In the genomic region with DNA sequence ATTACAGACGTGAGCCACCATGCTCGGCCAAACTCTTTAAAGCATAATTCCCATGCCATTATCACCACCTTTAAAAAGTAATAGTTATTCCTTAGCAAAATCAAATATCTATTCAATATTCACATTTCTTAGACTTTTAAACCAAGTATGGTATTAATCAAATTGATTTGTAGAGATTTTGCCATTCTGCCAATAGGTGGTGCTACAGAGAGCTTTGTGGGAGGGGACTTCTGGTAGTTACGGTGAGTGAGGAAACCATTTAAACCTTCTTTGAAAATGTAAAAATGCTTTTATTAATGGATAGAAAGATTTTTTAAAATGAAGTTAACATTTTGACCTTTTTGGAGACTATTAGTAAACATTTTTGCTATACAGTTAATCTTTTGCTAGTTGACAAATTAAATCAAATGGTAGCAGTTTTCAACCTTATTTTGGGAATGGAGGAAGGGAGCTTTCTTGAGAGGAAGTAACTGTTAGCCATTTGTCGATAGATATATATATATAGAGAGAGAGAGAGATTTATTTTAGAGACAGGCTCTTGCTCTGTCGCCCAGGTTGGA, we compare ENCODE assay signal across 8 cellular contexts. TPM values are rescaled to one million over a fixed set of nuclear protein-coding genes. Genes with fewer than 3 reads are reported as not detected.
DNase-seq lines count a peak whose midpoint lies in the region; ATAC-seq, FAIRE-seq and TF ChIP-seq lines count a peak whose summit lies in the region.

No MANE protein-coding gene starts in this region.

- no peaks in the 10 kb centered on the region for H3K27me3 Mint-ChIP-seq in activated CD4-positive, alpha-beta T cell treated with anti-CD3 and anti-CD28 coated beads, Interleukin-2, amount 10 ng/mL, durations not matched to agents 7 days and 5 days

- DNase-seq in AG10803 (ENCODE audit: low read depth) (peak; percentile 26), GM12864 (ENCODE audit: low read depth) (no peak), HPDE6-E6E7 (ENCODE audit: extremely low spot score) (peak; percentile 12)
- DNase-seq in activated CD4-positive, alpha-beta T cell treated with anti-CD3 and anti-CD28 coated beads, Interleukin-2, amount 10 ng/mL, durations not matched to agents 7 days and 5 days = peak; percentile 43

- CTCF ChIA-PET in activated CD4-positive, alpha-beta T cell treated with anti-CD3 and anti-CD28 coated beads, Interleukin-2, amount 10 ng/mL, durations not matched to agents 7 days and 5 days (lab: Charles Lee) = interaction anchor here (0.7 to 2.2 kb wide), 7 partner anchors 11 to 122 kb away, joined by 3 to 10 read pairs (median 3); a partner anchor contains a TSS

- no peaks in the 10 kb centered on the region for H3K9me3 Mint-ChIP-seq in activated CD4-positive, alpha-beta T cell treated with anti-CD3 and anti-CD28 coated beads, Interleukin-2, amount 10 ng/mL, durations not matched to agents 7 days and 5 days

- peak; percentile 5 for FAIRE-seq in islet of Langerhans (lab: Jason Lieb, UNC)

- peaks cover 6% of the 10 kb centered on the region for H3K4me1 Mint-ChIP-seq in activated CD4-positive, alpha-beta T cell treated with anti-CD3 and anti-CD28 coated beads, Interleukin-2, amount 10 ng/mL, durations not matched to agents 7 days and 5 days

- no peak overlapping the region for H3K27ac Mint-ChIP-seq in activated CD4-positive, alpha-beta T cell treated with anti-CD3 and anti-CD28 coated beads, Interleukin-2, amount 10 ng/mL, durations not matched to agents 7 days and 5 days

- TF ChIP-seq CTCF in AG10803 (conservative IDR thresholded peaks at IDR 0.05; ENCODE audit: low read length) (peak; percentile 56), GM12864 (IDR thresholded peaks at IDR 0.05; ENCODE audit: low read depth, low read length, missing control alignments) (peak; percentile 51)

- H3K36me3 Mint-ChIP-seq in activated CD4-positive, alpha-beta T cell treated with anti-CD3 and anti-CD28 coated beads, Interleukin-2, amount 10 ng/mL, durations not matched to agents 7 days and 5 days (ENCODE audit: low read depth) = peaks cover 37% of the 10 kb centered on the region

- peak overlapping the region; percentile 5 for H3K4me3 Mint-ChIP-seq in activated CD4-positive, alpha-beta T cell treated with anti-CD3 and anti-CD28 coated beads, Interleukin-2, amount 10 ng/mL, durations not matched to agents 7 days and 5 days

- H3K4me3 ChIP-seq in AG10803 (ENCODE audit: low read length) (no peak overlapping the region), GM12864 (ENCODE audit: low read depth, low read length) (no peak overlapping the region)

- POLR2A ChIA-PET in activated CD4-positive, alpha-beta T cell treated with anti-CD3 and anti-CD28 coated beads, Interleukin-2, amount 10 ng/mL, durations not matched to agents 7 days and 5 days (lab: Charles Lee) = no interaction called here

- ATAC-seq in HG03469 (IDR thresholded peaks at IDR 0.05; ENCODE audit: unreplicated experiment) = no peak
- no peak for ATAC-seq in GM19023 (IDR thresholded peaks at IDR 0.05; ENCODE audit: unreplicated experiment)
- ATAC-seq in HG03457 (IDR thresholded peaks at IDR 0.05; ENCODE audit: unreplicated experiment) = no peak

RNA-seq across cellular contexts. Expression of a gene that starts 19.3 kb away (rescaled TPM):
- total RNA-seq in activated CD4-positive, alpha-beta T cell treated with anti-CD3 and anti-CD28 coated beads, Interleukin-2, amount 10 ng/mL, durations not matched to agents 7 days and 5 days = 10 to 100 TPM; 55.4 to 55.8 TPM

RNA-seq across cellular contexts. Expression of a gene that starts 23.6 kb away (rescaled TPM):
- total RNA-seq in activated CD4-positive, alpha-beta T cell treated with anti-CD3 and anti-CD28 coated beads, Interleukin-2, amount 10 ng/mL, durations not matched to agents 7 days and 5 days = 10 to 100 TPM; 23.4 to 23.8 TPM
